ENCODE assay signal across 1 cellular context in the genomic region with DNA sequence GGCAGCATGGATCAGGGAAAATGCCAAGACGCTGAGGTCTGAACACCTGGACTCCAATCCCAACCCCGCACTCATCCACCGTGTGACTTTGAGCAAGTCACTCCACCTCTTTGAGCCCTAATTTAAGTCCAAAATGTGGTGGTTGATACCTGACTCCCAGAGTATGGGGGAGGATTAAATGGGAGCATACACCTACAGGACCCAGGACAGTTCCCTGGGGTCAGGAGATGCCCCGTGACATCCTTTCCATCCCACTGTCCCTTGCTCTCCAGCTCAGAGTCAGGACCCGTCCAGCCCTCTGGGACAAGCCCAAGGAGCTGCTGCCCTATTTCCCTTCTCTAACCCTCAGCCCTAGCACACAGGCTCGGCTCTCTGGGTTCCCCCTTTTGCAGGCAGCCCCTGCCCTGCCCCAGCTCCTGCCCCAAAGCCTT.
TF ChIP-seq lines count a peak whose summit lies in the region.

No MANE protein-coding gene starts in this region.

TF ChIP-seq in SK-N-SH treated with all-trans-retinoic acid at 6 μM for 48 hours, 23 proteins besides CTCF, POLR2A, EP300 and RAD21 (continued from another document):
- TF ChIP-seq, protein P1, sequence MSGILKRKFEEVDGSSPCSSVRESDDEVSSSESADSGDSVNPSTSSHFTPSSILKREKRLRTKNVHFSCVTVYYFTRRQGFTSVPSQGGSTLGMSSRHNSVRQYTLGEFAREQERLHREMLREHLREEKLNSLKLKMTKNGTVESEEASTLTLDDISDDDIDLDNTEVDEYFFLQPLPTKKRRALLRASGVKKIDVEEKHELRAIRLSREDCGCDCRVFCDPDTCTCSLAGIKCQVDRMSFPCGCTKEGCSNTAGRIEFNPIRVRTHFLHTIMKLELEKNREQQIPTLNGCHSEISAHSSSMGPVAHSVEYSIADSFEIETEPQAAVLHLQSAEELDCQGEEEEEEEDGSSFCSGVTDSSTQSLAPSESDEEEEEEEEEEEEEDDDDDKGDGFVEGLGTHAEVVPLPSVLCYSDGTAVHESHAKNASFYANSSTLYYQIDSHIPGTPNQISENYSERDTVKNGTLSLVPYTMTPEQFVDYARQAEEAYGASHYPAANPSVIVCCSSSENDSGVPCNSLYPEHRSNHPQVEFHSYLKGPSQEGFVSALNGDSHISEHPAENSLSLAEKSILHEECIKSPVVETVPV (CRISPR knock-in tag; IDR thresholded peaks at IDR 0.05): no peak
- TF ChIP-seq TCF4 (CRISPR knock-in tag; IDR thresholded peaks at IDR 0.05; ENCODE audit: borderline replicate concordance): no peak
- TF ChIP-seq, protein P2, sequence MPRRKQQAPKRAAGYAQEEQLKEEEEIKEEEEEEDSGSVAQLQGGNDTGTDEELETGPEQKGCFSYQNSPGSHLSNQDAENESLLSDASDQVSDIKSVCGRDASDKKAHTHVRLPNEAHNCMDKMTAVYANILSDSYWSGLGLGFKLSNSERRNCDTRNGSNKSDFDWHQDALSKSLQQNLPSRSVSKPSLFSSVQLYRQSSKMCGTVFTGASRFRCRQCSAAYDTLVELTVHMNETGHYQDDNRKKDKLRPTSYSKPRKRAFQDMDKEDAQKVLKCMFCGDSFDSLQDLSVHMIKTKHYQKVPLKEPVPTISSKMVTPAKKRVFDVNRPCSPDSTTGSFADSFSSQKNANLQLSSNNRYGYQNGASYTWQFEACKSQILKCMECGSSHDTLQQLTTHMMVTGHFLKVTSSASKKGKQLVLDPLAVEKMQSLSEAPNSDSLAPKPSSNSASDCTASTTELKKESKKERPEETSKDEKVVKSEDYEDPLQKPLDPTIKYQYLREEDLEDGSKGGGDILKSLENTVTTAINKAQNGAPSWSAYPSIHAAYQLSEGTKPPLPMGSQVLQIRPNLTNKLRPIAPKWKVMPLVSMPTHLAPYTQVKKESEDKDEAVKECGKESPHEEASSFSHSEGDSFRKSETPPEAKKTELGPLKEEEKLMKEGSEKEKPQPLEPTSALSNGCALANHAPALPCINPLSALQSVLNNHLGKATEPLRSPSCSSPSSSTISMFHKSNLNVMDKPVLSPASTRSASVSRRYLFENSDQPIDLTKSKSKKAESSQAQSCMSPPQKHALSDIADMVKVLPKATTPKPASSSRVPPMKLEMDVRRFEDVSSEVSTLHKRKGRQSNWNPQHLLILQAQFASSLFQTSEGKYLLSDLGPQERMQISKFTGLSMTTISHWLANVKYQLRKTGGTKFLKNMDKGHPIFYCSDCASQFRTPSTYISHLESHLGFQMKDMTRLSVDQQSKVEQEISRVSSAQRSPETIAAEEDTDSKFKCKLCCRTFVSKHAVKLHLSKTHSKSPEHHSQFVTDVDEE (CRISPR knock-in tag; IDR thresholded peaks at IDR 0.05): no peak
- TF ChIP-seq ZC3H10 (CRISPR knock-in tag; IDR thresholded peaks at IDR 0.05): no peak
- TF ChIP-seq ZNF565 (CRISPR knock-in tag; conservative IDR thresholded peaks at IDR 0.05; ENCODE audit: low read depth): no peak
- no peak for TF ChIP-seq GLIS3 (CRISPR knock-in tag; IDR thresholded peaks at IDR 0.05)
- no peak for TF ChIP-seq OSR1 (CRISPR knock-in tag; IDR thresholded peaks at IDR 0.05)
- TF ChIP-seq CREB5 (CRISPR knock-in tag; IDR thresholded peaks at IDR 0.05; ENCODE audit: low read depth): no peak
